ENCODE assay signal across 24 cellular contexts in the genomic region with DNA sequence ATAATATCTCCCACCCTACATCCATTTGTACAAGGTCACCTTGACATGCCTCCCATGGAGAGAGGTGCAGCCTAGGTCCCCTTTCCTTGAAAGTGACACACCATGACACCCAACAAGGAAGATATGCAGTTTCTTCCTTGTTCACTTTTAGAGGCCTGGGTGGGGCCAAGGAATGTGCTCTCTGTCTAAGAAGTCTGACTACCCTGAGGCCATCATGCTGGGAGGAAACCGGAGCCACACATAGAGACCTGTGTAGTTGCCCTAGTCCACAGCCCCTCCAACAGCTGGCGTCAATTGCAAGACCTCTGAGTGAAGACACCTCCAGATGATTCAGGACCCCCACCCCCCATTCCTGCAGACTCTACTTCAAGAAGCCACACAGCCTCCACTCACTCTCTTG. TPM values are rescaled to one million over a fixed set of nuclear protein-coding genes. Genes with fewer than 3 reads are reported as not detected.
"Had no signal": no experiment of that assay in that cellular context is flagged by ENCODE, and none has a peak within 500 bp of the region (broad histone marks: within the 10 kb centered on the region; RNA-seq: fewer than 3 reads in every experiment).

No MANE protein-coding gene starts in this region.

- H3K9me3 ChIP-seq: ascending aorta, transverse colon had no signal

- DNase-seq: activated gamma-delta T cell treated with Interleukin-2 at 50 U/mL for 16 hours; activated T-cell treated with anti-CD3 and anti-CD28 coated beads, Interleukin-2, amount 50 U/mL, for 1 hour; brain microvascular endothelial cell; caudate nucleus; effector memory CD4-positive, alpha-beta T cell; foreskin melanocyte; kidney glomerular epithelial cell; midbrain; nucleus accumbens; small intestine; stimulated activated CD4-positive, alpha-beta T cell treated with anti-CD3 and anti-CD28 coated beads, Interleukin-15, amount 100 ng/mL, for 24 hours; T-cell; transverse colon had no signal

- H3K9me3 Mint-ChIP-seq: activated naive CD4-positive, alpha-beta T cell treated with anti-CD3 and anti-CD28 coated beads, Interleukin-2, amount 50 U/mL, for 72 hours; nephron; stimulated activated memory B cell treated with anti-CD40 and anti-IgM and Interleukin-4, amounts not matched to agents 10 μg/mL and 1 μg/mL and 100 μg/mL, for 72 hours; T-cell had no signal

- H3K27me3 ChIP-seq: ascending aorta, brain microvascular endothelial cell, transverse colon had no signal

- H3K79me2 ChIP-seq: parathyroid adenoma had no signal

- H2AFZ ChIP-seq: parathyroid adenoma had no signal

- H3K9ac ChIP-seq: parathyroid adenoma had no signal

- H3K27ac Mint-ChIP-seq: nephron; stimulated activated memory B cell treated with anti-CD40 and anti-IgM and Interleukin-4, amounts not matched to agents 10 μg/mL and 1 μg/mL and 100 μg/mL, for 72 hours; T-cell had no signal

- H3K4me3 ChIP-seq: ascending aorta, transverse colon had no signal

- H3K4me3 Mint-ChIP-seq: nephron; stimulated activated memory B cell treated with anti-CD40 and anti-IgM and Interleukin-4, amounts not matched to agents 10 μg/mL and 1 μg/mL and 100 μg/mL, for 72 hours; T-cell had no signal

- H3K27me3 Mint-ChIP-seq: stimulated activated memory B cell treated with anti-CD40 and anti-IgM and Interleukin-4, amounts not matched to agents 10 μg/mL and 1 μg/mL and 100 μg/mL, for 72 hours; T-cell had no signal

- H3K27ac ChIP-seq: ascending aorta, brain microvascular endothelial cell, parathyroid adenoma, transverse colon had no signal

- H3K4me1 Mint-ChIP-seq: nephron; stimulated activated memory B cell treated with anti-CD40 and anti-IgM and Interleukin-4, amounts not matched to agents 10 μg/mL and 1 μg/mL and 100 μg/mL, for 72 hours had no signal

- H3K4me1 ChIP-seq: ascending aorta, parathyroid adenoma had no signal

RNA-seq across cellular contexts. Expression of a gene that starts 36.2 kb away (rescaled TPM):
- total RNA-seq: activated naive CD4-positive, alpha-beta T cell treated with anti-CD3 and anti-CD28 coated beads, Interleukin-2, amount 50 U/mL, for 72 hours; ascending aorta; dermis microvascular lymphatic vessel endothelial cell; epithelial cell of proximal tubule; liver; myocyte; sciatic nerve; T-cell; temporal lobe; transverse colon had no signal
- polyA plus RNA-seq: liver, small intestine had no signal
